In the genomic region with DNA sequence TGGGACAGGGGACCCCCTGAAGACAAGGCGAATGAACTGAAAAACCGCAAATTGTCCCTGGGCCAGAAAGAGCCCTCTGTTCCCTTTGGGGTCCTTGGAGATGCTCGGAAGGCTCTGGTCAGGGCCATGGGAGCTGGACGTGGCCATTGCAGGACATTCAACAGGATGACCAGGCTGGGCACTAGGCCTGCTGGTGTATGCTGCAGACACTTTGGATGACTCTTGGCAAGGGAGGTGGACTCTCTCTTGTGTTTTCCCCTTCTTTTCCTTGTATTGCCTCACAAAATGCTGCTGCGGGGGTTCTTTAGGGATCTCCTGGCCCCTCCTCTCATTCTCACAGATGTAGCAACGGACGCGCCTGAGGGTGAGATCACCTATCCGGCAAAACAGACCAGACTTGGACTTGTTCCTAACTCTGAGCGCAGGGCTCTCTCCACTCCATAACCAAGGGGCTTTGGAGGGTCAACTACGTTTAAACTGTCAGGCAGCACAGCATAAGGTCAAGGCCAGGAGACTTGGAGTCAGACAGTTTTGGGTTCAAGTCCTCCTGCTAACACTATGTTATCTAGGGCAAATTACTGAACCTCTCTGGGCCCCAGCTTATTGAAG, we compare ENCODE assay signal across 20 cellular contexts.
"Had no signal": no experiment of that assay in that cellular context is flagged by ENCODE, and none has a peak within 500 bp of the region (broad histone marks: within the 10 kb centered on the region; RNA-seq: fewer than 3 reads in every experiment).

No MANE protein-coding gene starts in this region.

- DNase-seq: activated CD4-positive, alpha-beta T cell treated with anti-CD3 and anti-CD28 coated beads, Interleukin-2, amount 10 ng/mL, durations not matched to agents 24 days and 14 days; activated CD4-positive, alpha-beta T cell treated with anti-CD3 and anti-CD28 coated beads, Interleukin-2, amount 50 U/mL, for 4 hours; activated CD8-positive, alpha-beta T cell treated with anti-CD3 and anti-CD28 coated beads for 36 hours; activated effector memory CD4-positive, alpha-beta T cell treated with anti-CD3 and anti-CD28 coated beads, Interleukin-2, amount 50 U/mL, for 16 hours; activated naive CD4-positive, alpha-beta T cell treated with Interleukin-2 at 50 U/mL for 16 hours; activated naive CD8-positive, alpha-beta T cell treated with anti-CD3 and anti-CD28 coated beads, Interleukin-2, amount 10 ng/mL, durations not matched to agents 7 days and 5 days; activated T-cell treated with anti-CD3 and anti-CD28 coated beads, Interleukin-2, amount 50 U/mL, for 1 hour; activated T-cell treated with anti-CD3 and anti-CD28 coated beads, Interleukin-2, amount 50 U/mL, for 72 hours; amygdala; Kasumi-1; KBM-7; MG63; NCI-H1092; NCI-H1436 treated with DMSO at 0.1 percent for 48 hours; NCI-H1694 treated with DMSO at 0.1 percent for 48 hours; NCI-H2029; NCI-H345; NCI-H524 treated with DMSO at 0.1 percent for 48 hours; SHP77; SJCRH30 had no signal
